28 cellular contexts compared by ENCODE assay signal in genomic region chrY:13432293-13433025, GRCh38. TPM values are rescaled to one million over a fixed set of nuclear protein-coding genes. Genes with fewer than 3 reads are reported as not detected.
DNase-seq lines count a peak whose midpoint lies in the region; ATAC-seq and TF ChIP-seq lines count a peak whose summit lies in the region.
"Had no signal": no experiment of that assay in that cellular context is flagged by ENCODE, and none has a peak within 500 bp of the region (broad histone marks: within the 10 kb centered on the region; RNA-seq: fewer than 3 reads in every experiment).

No MANE protein-coding gene starts in this region.

- H3K4me3 ChIP-seq in DND-41 (ENCODE audit: low read depth in 1 of 2, low read length in 2 of 2): no peak overlapping the region
- H3K4me3 ChIP-seq: A549, adrenal gland, HAP-1, K562, left lung, tibial nerve had no signal

- CTCF ChIA-PET in activated CD4-positive, alpha-beta T cell treated with anti-CD3 and anti-CD28 coated beads, Interleukin-2, amount 10 ng/mL, durations not matched to agents 7 days and 5 days (lab: Charles Lee): no interaction called here
- CTCF ChIA-PET in activated CD8-positive, alpha-beta T cell treated with anti-CD3 and anti-CD28 coated beads for 36 hours (lab: Charles Lee): no interaction called here

- H3K4me3 Mint-ChIP-seq in activated CD4-positive, alpha-beta T cell treated with anti-CD3 and anti-CD28 coated beads, Interleukin-2, amount 10 ng/mL, durations not matched to agents 7 days and 5 days: no peak overlapping the region
- H3K4me3 Mint-ChIP-seq in activated CD8-positive, alpha-beta T cell treated with anti-CD3 and anti-CD28 coated beads for 36 hours: no peak overlapping the region
- no peak overlapping the region for H3K4me3 Mint-ChIP-seq in memory B cell
- H3K4me3 Mint-ChIP-seq: B cell, brain had no signal

- peaks cover 6% of the 10 kb centered on the region for H4K20me1 ChIP-seq in DND-41 (ENCODE audit: insufficient read depth, low read length)

- peaks cover 32% of the 10 kb centered on the region for H3K4me1 ChIP-seq in DND-41 (ENCODE audit: insufficient read depth, low read length)
- H3K4me1 ChIP-seq: adrenal gland, HAP-1, left lung, tibial nerve had no signal

- peaks cover 100% of the 10 kb centered on the region for H3K79me2 ChIP-seq in DND-41 (ENCODE audit: insufficient read depth, low read length)

- H3K36me3 Mint-ChIP-seq in activated CD4-positive, alpha-beta T cell treated with anti-CD3 and anti-CD28 coated beads, Interleukin-2, amount 10 ng/mL, durations not matched to agents 7 days and 5 days (ENCODE audit: low read depth): peaks cover 79% of the 10 kb centered on the region
- H3K36me3 Mint-ChIP-seq in activated CD8-positive, alpha-beta T cell treated with anti-CD3 and anti-CD28 coated beads for 36 hours (ENCODE audit: low read depth): peaks cover 85% of the 10 kb centered on the region
- H3K36me3 Mint-ChIP-seq in memory B cell: peaks cover 33% of the 10 kb centered on the region
- H3K36me3 Mint-ChIP-seq: brain had no signal

- peaks cover 53% of the 10 kb centered on the region for H3K4me1 Mint-ChIP-seq in activated CD4-positive, alpha-beta T cell treated with anti-CD3 and anti-CD28 coated beads, Interleukin-2, amount 10 ng/mL, durations not matched to agents 7 days and 5 days
- peaks cover 52% of the 10 kb centered on the region for H3K4me1 Mint-ChIP-seq in activated CD8-positive, alpha-beta T cell treated with anti-CD3 and anti-CD28 coated beads for 36 hours (ENCODE audit: low read depth)
- peaks cover 24% of the 10 kb centered on the region for H3K4me1 Mint-ChIP-seq in memory B cell
- H3K4me1 Mint-ChIP-seq: brain had no signal

- no peaks in the 10 kb centered on the region for H3K27me3 Mint-ChIP-seq in activated CD4-positive, alpha-beta T cell treated with anti-CD3 and anti-CD28 coated beads, Interleukin-2, amount 10 ng/mL, durations not matched to agents 7 days and 5 days
- H3K27me3 Mint-ChIP-seq in activated CD8-positive, alpha-beta T cell treated with anti-CD3 and anti-CD28 coated beads for 36 hours: no peaks in the 10 kb centered on the region
- no peaks in the 10 kb centered on the region for H3K27me3 Mint-ChIP-seq in memory B cell
- H3K27me3 Mint-ChIP-seq: B cell, brain had no signal

- H3K9ac ChIP-seq in DND-41 (ENCODE audit: low read depth, low read length): no peak overlapping the region

- no peaks in the 10 kb centered on the region for H3K27me3 ChIP-seq in DND-41 (ENCODE audit: insufficient read depth, low read length, poor library complexity)
- H3K27me3 ChIP-seq: adrenal gland, left lung, tibial nerve had no signal

- H3K9me3 ChIP-seq in DND-41 (ENCODE audit: insufficient read depth, low read length, severe bottlenecking): peaks cover 18% of the 10 kb centered on the region
- H3K9me3 ChIP-seq: adrenal gland, HAP-1 had no signal

- POLR2A ChIA-PET in activated CD4-positive, alpha-beta T cell treated with anti-CD3 and anti-CD28 coated beads, Interleukin-2, amount 10 ng/mL, durations not matched to agents 7 days and 5 days (lab: Charles Lee): no interaction called here
- POLR2A ChIA-PET in activated CD8-positive, alpha-beta T cell treated with anti-CD3 and anti-CD28 coated beads for 36 hours (lab: Charles Lee): no interaction called here

- ATAC-seq in DND-41 (ENCODE audit: insufficient read depth, low read depth) (peak; percentile 73), memory B cell (ENCODE audit: low read depth) (no peak), HG03457 (IDR thresholded peaks at IDR 0.05; ENCODE audit: unreplicated experiment) (no peak)
- no peak for ATAC-seq in activated CD8-positive, alpha-beta T cell treated with anti-CD3 and anti-CD28 coated beads for 36 hours
- ATAC-seq: A549, K562, left lung, Panc1 had no signal

- intact Hi-C loops in activated CD8-positive, alpha-beta T cell treated with anti-CD3 and anti-CD28 coated beads for 36 hours (cut with micrococcal nuclease): no loop called here

- H3K9me3 Mint-ChIP-seq in activated CD4-positive, alpha-beta T cell treated with anti-CD3 and anti-CD28 coated beads, Interleukin-2, amount 10 ng/mL, durations not matched to agents 7 days and 5 days: peaks cover 24% of the 10 kb centered on the region
- peaks cover 28% of the 10 kb centered on the region for H3K9me3 Mint-ChIP-seq in activated CD8-positive, alpha-beta T cell treated with anti-CD3 and anti-CD28 coated beads for 36 hours
- H3K9me3 Mint-ChIP-seq in memory B cell: peaks cover 7% of the 10 kb centered on the region

- H2AFZ ChIP-seq in DND-41 (ENCODE audit: low read depth, low read length): no peak overlapping the region

- peaks cover 53% of the 10 kb centered on the region for H3K36me3 ChIP-seq in DND-41 (ENCODE audit: insufficient read depth, low read length)
- H3K36me3 ChIP-seq: adrenal gland, HAP-1, left lung had no signal

- peak overlapping the region; percentile 85 for H3K27ac Mint-ChIP-seq in activated CD4-positive, alpha-beta T cell treated with anti-CD3 and anti-CD28 coated beads, Interleukin-2, amount 10 ng/mL, durations not matched to agents 7 days and 5 days
- peak overlapping the region; percentile 67 for H3K27ac Mint-ChIP-seq in activated CD8-positive, alpha-beta T cell treated with anti-CD3 and anti-CD28 coated beads for 36 hours
- H3K27ac Mint-ChIP-seq in memory B cell: peak overlapping the region; percentile 81
- H3K27ac Mint-ChIP-seq: B cell, brain had no signal

- H3K27ac ChIP-seq in DND-41 (ENCODE audit: low read length): no peak overlapping the region
- H3K27ac ChIP-seq: A549, adrenal gland, left lung, tibial nerve had no signal

- no peak for TF ChIP-seq CTCF in DND-41 (IDR thresholded peaks at IDR 0.05; ENCODE audit: borderline replicate concordance, extremely low read depth, low read length, poor library complexity, severe bottlenecking)
- no peak for TF ChIP-seq CTCF in activated CD8-positive, alpha-beta T cell treated with anti-CD3 and anti-CD28 coated beads for 36 hours (IDR thresholded peaks at IDR 0.05)

- H3K4me2 ChIP-seq in DND-41 (ENCODE audit: insufficient read depth, low read length): no peak overlapping the region
- H3K4me2 ChIP-seq: A549 had no signal

- DNase-seq in activated CD4-positive, alpha-beta T cell treated with anti-CD3 and anti-CD28 coated beads, Interleukin-2, amount 10 ng/mL, durations not matched to agents 7 days and 5 days: no peak
- no peak for DNase-seq in activated CD4-positive, alpha-beta T cell treated with anti-CD3 and anti-CD28 coated beads for 4 hours
- no peak for DNase-seq in DND-41
- DNase-seq in activated CD8-positive, alpha-beta T cell treated with anti-CD3 and anti-CD28 coated beads for 36 hours: no peak
- DNase-seq in memory B cell (ENCODE audit: low spot score in 2 of 2): no peak
- DNase-seq in AG20443 (ENCODE audit: low spot score): no peak
- no peak for DNase-seq in epidermal melanocyte (ENCODE audit: insufficient read length, low spot score)
- DNase-seq: adrenal gland, DMS53, GDM1, left lung, NCI-H1105 treated with DMSO at 0.1 percent for 48 hours, NCI-H1930, NCI-H2227 treated with DMSO at 0.1 percent for 48 hours, NCI-H526 treated with DMSO at 0.1 percent for 48 hours, SIG-M5, SW 1271 had no signal

RNA-seq across cellular contexts. Expression of gene UTY, which starts 47.4 kb away (rescaled TPM):
- total RNA-seq in activated CD4-positive, alpha-beta T cell treated with anti-CD3 and anti-CD28 coated beads, Interleukin-2, amount 10 ng/mL, durations not matched to agents 7 days and 5 days: 10 to 100 TPM; 28.2 to 28.4 TPM
- total RNA-seq in activated CD8-positive, alpha-beta T cell treated with anti-CD3 and anti-CD28 coated beads for 36 hours: 10 to 100 TPM; 21.4 to 21.9 TPM
- total RNA-seq: glomerular endothelial cell, MCF 10A, mesenteric fat pad had no signal
